ENCODE assay signal across 8 cellular contexts in the genomic region with DNA sequence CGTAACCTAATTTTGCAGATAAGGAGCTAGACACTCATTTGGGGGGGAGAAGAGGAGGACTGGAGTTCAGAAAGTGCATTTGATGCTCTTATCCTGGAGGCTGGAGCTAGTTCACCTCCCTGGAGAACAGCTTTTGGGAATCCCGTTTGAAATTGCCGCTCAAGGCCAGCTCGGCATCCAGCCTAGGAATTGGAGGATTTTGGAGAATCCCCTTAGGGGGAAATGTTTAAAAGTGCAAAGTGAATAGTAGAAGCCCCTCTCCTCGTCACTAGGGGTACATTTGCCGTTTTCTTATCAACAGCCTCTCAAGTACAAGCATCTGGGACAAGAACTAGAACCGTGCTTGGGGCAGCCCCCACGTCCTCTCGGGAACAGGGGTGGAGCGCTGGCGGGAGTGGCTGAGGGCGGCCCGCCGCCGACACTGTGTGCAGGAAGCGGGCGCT. TPM values are rescaled to one million over a fixed set of nuclear protein-coding genes. Genes with fewer than 3 reads are reported as not detected.
DNase-seq lines count a peak whose midpoint lies in the region; ATAC-seq and TF ChIP-seq lines count a peak whose summit lies in the region.

No MANE protein-coding gene starts in this region.

- peak overlapping the region; percentile 96 for H3K4me3 Mint-ChIP-seq in stimulated activated effector memory CD8-positive, alpha-beta T cell treated with anti-CD3 and anti-CD28 coated beads, Interleukin-12 subunit alpha, Interleukin-12 subunit beta, amount 100 ng/mL, for 72 hours

- peaks cover 47% of the 10 kb centered on the region for H3K36me3 Mint-ChIP-seq in stimulated activated effector memory CD8-positive, alpha-beta T cell treated with anti-CD3 and anti-CD28 coated beads, Interleukin-12 subunit alpha, Interleukin-12 subunit beta, amount 100 ng/mL, for 72 hours

- peak; percentile 16 to 21 for DNase-seq in activated CD8-positive, alpha-beta memory T cell treated with anti-CD3 and anti-CD28 coated beads for 4 hours (ENCODE audit: low read depth in 2 of 2)
- DNase-seq in activated CD8-positive, alpha-beta memory T cell treated with anti-CD3 and anti-CD28 coated beads for 24 hours, result no peak
- DNase-seq in RPMI8226 (peak; percentile 61), cardiac fibroblast (ENCODE audit: low read depth in 2 of 2) (no peak), left lobe of liver (ENCODE audit: low spot score) (no peak), HPDE6-E6E7 (ENCODE audit: extremely low spot score) (no peak)
- DNase-seq in stimulated activated effector memory CD8-positive, alpha-beta T cell treated with anti-CD3 and anti-CD28 coated beads, Interleukin-12 subunit alpha, Interleukin-12 subunit beta, amount 100 ng/mL, for 72 hours (ENCODE audit: low spot score in 2 of 2), result no peak

- peak overlapping the region; percentile 62 to 69 for H3K4me3 ChIP-seq in cardiac fibroblast (replicated peaks in 1 of 2; ENCODE audit: low read depth in 2 of 2, low read length in 2 of 2)

- H3K4me1 Mint-ChIP-seq in stimulated activated effector memory CD8-positive, alpha-beta T cell treated with anti-CD3 and anti-CD28 coated beads, Interleukin-12 subunit alpha, Interleukin-12 subunit beta, amount 100 ng/mL, for 72 hours, result peaks cover 25% of the 10 kb centered on the region

- H3K9me3 Mint-ChIP-seq in stimulated activated effector memory CD8-positive, alpha-beta T cell treated with anti-CD3 and anti-CD28 coated beads, Interleukin-12 subunit alpha, Interleukin-12 subunit beta, amount 100 ng/mL, for 72 hours, result no peaks in the 10 kb centered on the region

- peak overlapping the region; percentile 98 for H3K27ac Mint-ChIP-seq in stimulated activated effector memory CD8-positive, alpha-beta T cell treated with anti-CD3 and anti-CD28 coated beads, Interleukin-12 subunit alpha, Interleukin-12 subunit beta, amount 100 ng/mL, for 72 hours

- ATAC-seq in HG02973 (IDR thresholded peaks at IDR 0.05; ENCODE audit: unreplicated experiment), result peak; percentile 27
- peak; percentile 69 for ATAC-seq in left lobe of liver
- ATAC-seq in stimulated activated effector memory CD8-positive, alpha-beta T cell treated with anti-CD3 and anti-CD28 coated beads, Interleukin-12 subunit alpha, Interleukin-12 subunit beta, amount 100 ng/mL, for 72 hours, result peak; percentile 57

- no peak for TF ChIP-seq CTCF in cardiac fibroblast (IDR thresholded peaks at IDR 0.05; ENCODE audit: low read depth, low read length)

RNA-seq across cellular contexts. Expression of a gene that starts 1.3 kb away (rescaled TPM):
- 18.0 TPM for total RNA-seq in left lobe of liver

RNA-seq across cellular contexts. Expression of a gene that starts 6.7 kb away (rescaled TPM):
- 83.6 TPM for total RNA-seq in left lobe of liver

Comparison
In these comparisons a context has a peak if more than half of its experiments do, and no peak if none do; other contexts are left out.
1. DNase-seq: peak in activated CD8-positive, alpha-beta memory T cell treated with anti-CD3 and anti-CD28 coated beads for 4 hours (2 of 2) and RPMI8226 (single experiment); none in activated CD8-positive, alpha-beta memory T cell treated with anti-CD3 and anti-CD28 coated beads for 24 hours (single experiment), cardiac fibroblast (0 of 2), left lobe of liver (single experiment), stimulated activated effector memory CD8-positive, alpha-beta T cell treated with anti-CD3 and anti-CD28 coated beads, Interleukin-12 subunit alpha, Interleukin-12 subunit beta, amount 100 ng/mL, for 72 hours (0 of 2) and HPDE6-E6E7 (single experiment).
2. Peak in every context shown above with its lines, with median percentiles within 50 percentile points of each other: ATAC-seq.